23 cellular contexts compared by ENCODE assay signal in the genomic region with DNA sequence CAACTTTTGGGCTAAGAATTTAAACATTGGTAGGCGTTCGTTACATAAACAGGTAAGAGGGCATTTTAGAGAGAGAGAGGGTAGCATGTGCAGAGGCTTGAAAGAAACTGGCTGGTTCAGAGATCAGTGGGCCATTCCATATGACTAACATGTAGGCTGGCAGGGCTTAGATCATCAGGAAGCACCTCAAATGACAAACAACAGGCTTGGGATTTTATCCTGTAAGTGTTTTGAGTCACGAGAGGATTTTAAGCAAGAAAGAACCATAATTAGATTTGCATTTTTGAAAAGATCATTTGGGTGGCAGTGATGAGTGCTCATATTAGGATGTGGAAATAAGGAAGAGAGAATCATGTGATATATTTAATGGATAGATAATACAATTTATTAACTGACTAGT. TPM values are rescaled to one million over a fixed set of nuclear protein-coding genes. Genes with fewer than 3 reads are reported as not detected.
DNase-seq lines count a peak whose midpoint lies in the region; ATAC-seq, FAIRE-seq and TF ChIP-seq lines count a peak whose summit lies in the region.
"Had no signal": no experiment of that assay in that cellular context is flagged by ENCODE, and none has a peak within 500 bp of the region (broad histone marks: within the 10 kb centered on the region; RNA-seq: fewer than 3 reads in every experiment).

No MANE protein-coding gene starts in this region.

- no peaks in the 10 kb centered on the region for H3K9me3 ChIP-seq in astrocyte (ENCODE audit: insufficient read depth, low read depth, low read length)
- H3K9me3 ChIP-seq in HepG2 (ENCODE audit: low read length): no peaks in the 10 kb centered on the region
- no peaks in the 10 kb centered on the region for H3K9me3 ChIP-seq in SJCRH30 (replicated peaks)
- H3K9me3 ChIP-seq: esophagus muscularis mucosa, psoas muscle, SJSA1, stomach had no signal

- H3K79me2 ChIP-seq in astrocyte (ENCODE audit: insufficient read depth, low read length) (no peaks in the 10 kb centered on the region), HepG2 (ENCODE audit: insufficient read depth, low read length) (no peaks in the 10 kb centered on the region)

- H3K27ac Mint-ChIP-seq in astrocyte (ENCODE audit: unreplicated experiment): no peak overlapping the region
- H3K27ac Mint-ChIP-seq: activated CD4-positive, alpha-beta memory T cell treated with anti-CD3 and anti-CD28 coated beads, Interleukin-2, amount 10 ng/mL, durations not matched to agents 7 days and 5 days; T-helper 2 cell treated with Interferon-gamma antibody and Interleukin-4, amounts not matched to agents 5 μg/mL and 100 μg/mL, for 36 hours; type B pancreatic cell had no signal

- H3K4me3 Mint-ChIP-seq in astrocyte (ENCODE audit: unreplicated experiment): no peak overlapping the region
- H3K4me3 Mint-ChIP-seq: activated CD4-positive, alpha-beta memory T cell treated with anti-CD3 and anti-CD28 coated beads, Interleukin-2, amount 10 ng/mL, durations not matched to agents 7 days and 5 days; CD8-positive, alpha-beta memory T cell; T-helper 2 cell treated with Interferon-gamma antibody and Interleukin-4, amounts not matched to agents 5 μg/mL and 100 μg/mL, for 36 hours; type B pancreatic cell had no signal

- H3K27me3 Mint-ChIP-seq in astrocyte (ENCODE audit: low read depth, unreplicated experiment): no peaks in the 10 kb centered on the region
- H3K27me3 Mint-ChIP-seq: type B pancreatic cell had no signal

- TF ChIP-seq RAD21 in HepG2 (CRISPR knock-in tag; IDR thresholded peaks at IDR 0.05): no peak

- H3K36me3 Mint-ChIP-seq in astrocyte (ENCODE audit: low read depth, unreplicated experiment): no peaks in the 10 kb centered on the region
- H3K36me3 Mint-ChIP-seq: CD8-positive, alpha-beta memory T cell had no signal

- WGBS in lower leg skin, 2 donors: 60 to 65% methylated on average over 3 of the region's 3 CpGs
- 1% methylated on average over 3 of the region's 3 CpGs for WGBS in HepG2 (ENCODE audit: low lambda C conversion rate)

- ATAC-seq in HepG2: no peak; the same call in 2 of the 3 replicates
- ATAC-seq: psoas muscle had no signal

- H3K27ac ChIP-seq in astrocyte (ENCODE audit: low read depth, low read length) (no peak overlapping the region), HepG2 (ENCODE audit: extremely low read length, insufficient read depth, low read length) (no peak overlapping the region), SJCRH30 (no peak overlapping the region)
- H3K27ac ChIP-seq: esophagus muscularis mucosa, psoas muscle, SJSA1, stomach had no signal

- in situ Hi-C loops in HepG2 (cut with HindIII; ENCODE audit: extremely low pct_ligation_motif_present, low pct_unique_long_range_greater_than_20kb): no loop called here

- H3K9ac ChIP-seq in astrocyte (ENCODE audit: low read length): no peak overlapping the region
- no peak overlapping the region for H3K9ac ChIP-seq in HepG2 (ENCODE audit: insufficient read depth, low read depth, low read length)

- no TSS peak for BruUV-seq in HepG2 (replicated peaks; lab: Mats Ljungman, UMichigan)

- TF ChIP-seq POLR2A in lower leg skin (IDR thresholded peaks at IDR 0.05) (no peak), HepG2 (IDR thresholded peaks at IDR 0.05; ENCODE audit: insufficient read depth in 1 of 2, low read depth in 2 of 2, low read length in 2 of 2) (no peak)

- H3K4me3 ChIP-seq in astrocyte (ENCODE audit: insufficient read depth, low read depth, low read length): no peak overlapping the region
- H3K4me3 ChIP-seq in lower leg skin (ENCODE audit: low read depth, poor library complexity, severe bottlenecking): no peak overlapping the region
- H3K4me3 ChIP-seq in HepG2 (replicated peaks in 1 of 3; ENCODE audit: insufficient read depth in 1 of 3, low read depth in 2 of 3, low read length in 3 of 3): no peak overlapping the region
- H3K4me3 ChIP-seq in SJCRH30: no peak overlapping the region
- H3K4me3 ChIP-seq: esophagus muscularis mucosa, psoas muscle, SJSA1, stomach had no signal

- H3K9me3 Mint-ChIP-seq in astrocyte (ENCODE audit: unreplicated experiment): peaks cover 5% of the 10 kb centered on the region
- H3K9me3 Mint-ChIP-seq: activated CD4-positive, alpha-beta memory T cell treated with anti-CD3 and anti-CD28 coated beads, Interleukin-2, amount 10 ng/mL, durations not matched to agents 7 days and 5 days; CD8-positive, alpha-beta memory T cell; T-helper 2 cell treated with Interferon-gamma antibody and Interleukin-4, amounts not matched to agents 5 μg/mL and 100 μg/mL, for 36 hours had no signal

- H3K4me1 ChIP-seq in astrocyte (ENCODE audit: insufficient read depth, low read length) (peaks cover 2% of the 10 kb centered on the region), HepG2 (ENCODE audit: insufficient read depth, low read length) (no peaks in the 10 kb centered on the region), SJCRH30 (no peaks in the 10 kb centered on the region)
- H3K4me1 ChIP-seq: psoas muscle had no signal

- POLR2A ChIA-PET in HepG2 (lab: Yijun Ruan, JAX): no interaction called here

- H3K36me3 ChIP-seq in astrocyte (ENCODE audit: insufficient read depth, low read length) (no peaks in the 10 kb centered on the region), HepG2 (replicated peaks in 1 of 2; ENCODE audit: control insufficient read depth in 1 of 2, insufficient read depth in 2 of 2, low read length in 2 of 2) (no peaks in the 10 kb centered on the region), SJCRH30 (no peaks in the 10 kb centered on the region)
- H3K36me3 ChIP-seq: esophagus muscularis mucosa, SJSA1, stomach had no signal

- H4K20me1 ChIP-seq in astrocyte (ENCODE audit: insufficient read depth, low read length) (no peaks in the 10 kb centered on the region), HepG2 (ENCODE audit: insufficient read depth, low read length) (no peaks in the 10 kb centered on the region)

- H3K4me1 Mint-ChIP-seq in astrocyte (ENCODE audit: low read depth, unreplicated experiment): peaks cover 17% of the 10 kb centered on the region

- FAIRE-seq in astrocyte (lab: Jason Lieb, UNC) (peak; percentile 45), HepG2 (lab: Jason Lieb, UNC) (no peak)

- no peak overlapping the region for H3K4me2 ChIP-seq in astrocyte (ENCODE audit: low read length)
- H3K4me2 ChIP-seq in HepG2 (ENCODE audit: low read depth, low read length): no peak overlapping the region

- TF ChIP-seq EP300 in HepG2 (IDR thresholded peaks at IDR 0.05; ENCODE audit: low read depth in 2 of 2, low read length in 2 of 2): no peak
- no peak for TF ChIP-seq EP300 in HepG2 (CRISPR knock-in tag; IDR thresholded peaks at IDR 0.05; ENCODE audit: borderline replicate concordance)

- DNase-seq in DMS53 (lab: John Stamatoyannopoulos, UW) (peak; percentile 57), LHCN-M2 (ENCODE audit: low read depth) (peak; percentile 34), astrocyte (ENCODE audit: low read depth) (no peak), kidney glomerular epithelial cell (lab: John Stamatoyannopoulos, UW) (peak; percentile 29), lower leg skin (ENCODE audit: low spot score in 2 of 2) (no peak), NCI-H187 treated with DMSO at 0.1 percent for 48 hours (lab: John Stamatoyannopoulos, UW) (no peak), HepG2 (ENCODE audit: low spot score) (no peak), SJCRH30 (no peak)
- DNase-seq: activated CD4-positive, alpha-beta memory T cell treated with anti-CD3 and anti-CD28 coated beads, Interleukin-2, amount 10 ng/mL, durations not matched to agents 7 days and 5 days; CD8-positive, alpha-beta memory T cell; DMS79; head of caudate nucleus; left ventricle myocardium superior; NCI-H1436 treated with DMSO at 0.1 percent for 48 hours; NCI-H2171 treated with DMSO at 0.1 percent for 48 hours; OCI-M1; psoas muscle; stimulated activated CD4-positive, alpha-beta T cell treated with anti-CD3 and anti-CD28 coated beads, Interleukin-4, amount 100 ng/mL, for 24 hours; stomach had no signal

- no peaks in the 10 kb centered on the region for H3K27me3 ChIP-seq in astrocyte (ENCODE audit: insufficient read depth, low read length)
- no peaks in the 10 kb centered on the region for H3K27me3 ChIP-seq in HepG2 (ENCODE audit: control insufficient read depth in 1 of 2, insufficient read depth in 2 of 2, low read length in 2 of 2)
- no peaks in the 10 kb centered on the region for H3K27me3 ChIP-seq in SJCRH30
- H3K27me3 ChIP-seq: esophagus muscularis mucosa, SJSA1, stomach had no signal

- intact Hi-C loops in lower leg skin (cut with DNase I; ENCODE audit: low total_unique reads): no loop called here
- intact Hi-C loops in HepG2 (cut with micrococcal nuclease; ENCODE audit: unreplicated experiment): loop anchor here (10.0 kb wide), 1 partner anchor 196 kb away; no protein-coding TSS in a partner anchor

- H2AFZ ChIP-seq in astrocyte (ENCODE audit: low read depth, low read length) (no peak overlapping the region), HepG2 (ENCODE audit: low read length) (no peak overlapping the region)

- TF ChIP-seq CTCF in astrocyte (IDR thresholded peaks at IDR 0.05; ENCODE audit: insufficient read depth, low read depth, low read length) (no peak), lower leg skin (IDR thresholded peaks at IDR 0.05) (no peak), HepG2 (CRISPR knock-in tag; IDR thresholded peaks at IDR 0.05) (no peak)

- CTCF ChIA-PET in HepG2 (lab: Yijun Ruan, JAX; ENCODE audit: low intra/inter-chr PET ratio, low total read pairs): no interaction called here

RNA-seq across cellular contexts. Expression of a gene that starts 8.7 kb away (rescaled TPM):
- total RNA-seq in LHCN-M2 (2014; rRNA removed): 6.7 and 7.5 TPM in 2 replicates
- 2.0 TPM for polyA plus RNA-seq in LHCN-M2 (2012)
- 35.5 and 38.9 TPM in 2 replicates for total RNA-seq in astrocyte
- 10 to 100 TPM; 31.0 to 41.7 (median 34.1) TPM for total RNA-seq in lower leg skin
- total RNA-seq in HepG2 (2016; rRNA removed; fragmentation: Illumina TruSeq; extraction: Trizol): 15.4 and 18.3 TPM in 2 replicates
- 7.4 and 7.7 TPM in 2 replicates for total RNA-seq in HepG2 (2016; cell fraction: cytosol; rRNA removed; fragmentation: Illumina TruSeq; extraction: Trizol; ENCODE audit: low read depth)
- 15.1 and 18.8 TPM in 2 replicates for total RNA-seq in HepG2 (2016; cell fraction: insoluble cytoplasmic fraction; rRNA removed; fragmentation: Illumina TruSeq; extraction: Trizol)
- 9.7 and 11.5 TPM in 2 replicates for total RNA-seq in HepG2 (2016; cell fraction: membrane; rRNA removed; fragmentation: Illumina TruSeq; extraction: Trizol)
- total RNA-seq in HepG2 (2016; cell fraction: nucleus; rRNA removed; fragmentation: Illumina TruSeq; extraction: Trizol): 37.5 TPM in 2 replicates
- 4.2 TPM in 2 replicates for polyA plus RNA-seq in HepG2 (2011; rRNA removed)
- polyA plus RNA-seq in HepG2 (2011; cell fraction: cytosol; rRNA removed): 1.9 and 3.2 TPM in 2 replicates
- 4.5 and 5.1 TPM in 2 replicates for polyA plus RNA-seq in HepG2 (2011; cell fraction: nucleus; rRNA removed)
- polyA plus RNA-seq in HepG2 (2012): 8.3 and 9.2 TPM in 2 replicates
- polyA plus RNA-seq in HepG2 (2016; cell fraction: cytosol; fragmentation: Illumina TruSeq; extraction: Trizol; ENCODE audit: low read depth): 2.1 and 2.5 TPM in 2 replicates
- 18.8 and 19.1 TPM in 2 replicates for polyA plus RNA-seq in HepG2 (2016; cell fraction: insoluble cytoplasmic fraction; fragmentation: Illumina TruSeq; extraction: Trizol; ENCODE audit: low read depth)
- polyA plus RNA-seq in HepG2 (2016; cell fraction: membrane; fragmentation: Illumina TruSeq; extraction: Trizol; ENCODE audit: low read depth): 5.4 and 6.0 TPM in 2 replicates
- 18.7 and 20.9 TPM in 2 replicates for polyA plus RNA-seq in HepG2 (2016; cell fraction: nucleus; fragmentation: Illumina TruSeq; extraction: Trizol; ENCODE audit: insufficient read depth, low read depth)
- polyA minus RNA-seq in HepG2 (2011; rRNA and poly(A)+ RNA removed; ENCODE audit: low replicate concordance): 6.9 and 7.2 TPM in 2 replicates
- 5.7 and 7.0 TPM in 2 replicates for polyA minus RNA-seq in HepG2 (2011; cell fraction: cytosol; rRNA and poly(A)+ RNA removed)
- polyA minus RNA-seq in HepG2 (2011; cell fraction: nucleus; rRNA and poly(A)+ RNA removed): 47.4 and 51.5 TPM in 2 replicates
- 16.4 and 19.3 TPM in 2 replicates for total RNA-seq in SJCRH30 (2014; rRNA removed; shearing (Covaris generic))

Comparison
In these comparisons a context has a peak if more than half of its experiments do, and no peak if none do; other contexts are left out.
1. DNase-seq: peak in DMS53 (single experiment), LHCN-M2 (single experiment) and kidney glomerular epithelial cell (single experiment); none in astrocyte (single experiment), lower leg skin (0 of 2), NCI-H187 treated with DMSO at 0.1 percent for 48 hours (single experiment), HepG2 (single experiment) and SJCRH30 (0 of 2).